Comparison of ENCODE assay signal across 1 cellular context in the genomic region with DNA sequence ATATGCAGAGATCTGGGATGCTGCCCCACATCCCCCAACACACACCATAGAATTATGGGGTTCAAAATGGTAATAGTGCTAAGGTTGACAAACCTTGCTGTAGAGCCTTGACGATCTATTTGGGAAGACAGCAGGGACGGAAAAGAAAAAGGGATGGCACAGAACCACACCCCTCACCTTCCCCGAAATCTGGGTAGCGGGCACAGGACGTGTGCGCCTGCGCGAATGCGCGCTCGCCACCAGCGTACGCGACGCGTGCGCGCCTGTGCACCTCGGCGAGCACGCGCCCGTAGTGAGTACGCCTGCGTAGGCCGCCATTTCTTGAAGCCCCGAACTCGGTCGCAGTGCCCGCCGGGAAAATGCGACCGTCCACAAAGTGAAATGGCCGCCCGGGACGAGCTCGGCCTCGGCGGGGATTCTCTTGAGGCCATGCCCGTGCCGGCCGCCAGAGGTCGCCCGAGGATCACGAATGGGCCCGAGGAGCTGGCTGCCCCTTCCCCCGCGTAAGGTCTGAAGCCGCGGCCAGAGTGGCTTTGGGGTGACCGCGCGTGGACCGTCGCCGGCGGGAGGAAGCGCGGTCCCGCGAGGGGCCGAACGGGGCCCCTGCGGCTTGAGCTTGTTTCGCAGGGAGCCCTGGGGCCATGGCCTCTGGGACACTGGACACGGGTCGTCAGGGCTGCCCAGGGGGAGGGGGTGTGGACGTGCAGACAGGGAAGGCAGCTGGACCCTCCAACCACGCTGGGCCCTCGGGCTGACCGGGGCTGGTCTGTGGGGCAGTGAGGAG.
TF ChIP-seq lines count a peak whose summit lies in the region.

No MANE protein-coding gene starts in this region.

TF ChIP-seq in K562, 482 proteins besides CTCF, POLR2A, EP300 and RAD21 (continued from another document):
- no peak for TF ChIP-seq POLR3A (IDR thresholded peaks at IDR 0.05; ENCODE audit: borderline replicate concordance, extremely low read depth, insufficient read depth, insufficient read length)
- no peak for TF ChIP-seq ZSCAN32 (CRISPR knock-in tag; IDR thresholded peaks at IDR 0.05)
- no peak for TF ChIP-seq ZNF551 (CRISPR knock-in tag; IDR thresholded peaks at IDR 0.05)
- TF ChIP-seq ARID1B (IDR thresholded peaks at IDR 0.05) = no peak
TF ChIP-seq in K562: peak in this region for 89.
